Comparison of ENCODE assay signal across 15 cellular contexts in the genomic region with DNA sequence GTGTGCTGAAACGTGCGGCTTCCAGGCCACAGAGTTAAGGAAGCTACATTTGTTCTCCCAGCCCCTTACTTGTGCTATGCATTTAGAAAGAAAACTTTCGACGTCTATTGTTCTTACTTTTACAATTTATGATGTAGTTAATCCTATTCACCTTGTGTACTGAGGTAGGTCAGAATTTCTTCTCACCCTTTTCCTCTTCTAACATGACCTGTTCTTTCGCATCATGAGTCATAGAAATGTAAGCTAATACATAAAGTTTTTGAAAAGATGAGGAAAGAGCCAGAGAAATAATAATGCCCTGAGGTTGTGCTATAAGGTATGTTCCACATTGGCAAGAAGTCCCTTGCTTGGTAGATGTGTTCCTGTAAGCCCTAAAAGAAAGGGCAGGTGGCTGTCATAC.
DNase-seq lines count a peak whose midpoint lies in the region; ATAC-seq and TF ChIP-seq lines count a peak whose summit lies in the region.
"Had no signal": no experiment of that assay in that cellular context is flagged by ENCODE, and none has a peak within 500 bp of the region (broad histone marks: within the 10 kb centered on the region; RNA-seq: fewer than 3 reads in every experiment).

No MANE protein-coding gene starts in this region.

- H3K4me1 ChIP-seq in GM23338 (ENCODE audit: insufficient read depth), result peaks cover 22% of the 10 kb centered on the region
- no peaks in the 10 kb centered on the region for H3K4me1 ChIP-seq in hepatocyte (ENCODE audit: insufficient read depth)

- no peaks in the 10 kb centered on the region for H3K9me2 ChIP-seq in GM23338 (ENCODE audit: insufficient read depth)
- no peaks in the 10 kb centered on the region for H3K9me2 ChIP-seq in hepatocyte (replicated peaks; ENCODE audit: insufficient read depth)

- H3K27ac Mint-ChIP-seq in Calu3 (ENCODE audit: unreplicated experiment), result peak overlapping the region; percentile 67
- H3K27ac Mint-ChIP-seq in GM23338, result no peak overlapping the region
- peak overlapping the region; percentile 52; the same call in 1 of the 2 replicates for H3K27ac Mint-ChIP-seq in WTC11
- H3K27ac Mint-ChIP-seq: CD8-positive, alpha-beta T cell had no signal

- peak overlapping the region; percentile 34 for H3K4me2 ChIP-seq in GM23338
- H3K4me2 ChIP-seq in hepatocyte, result peak overlapping the region; percentile 21
- H3K4me2 ChIP-seq: BLaER1 treated with 17β-estradiol and CSF1 and Interleukin-3, amounts not matched to agents 10 nM and 100 nM had no signal

- DNase-seq in Calu3 (no peak), GM23338 (ENCODE audit: low spot score) (no peak), WTC11 (ENCODE audit: low spot score) (no peak), hepatocyte (ENCODE audit: low spot score) (no peak), DMS114 treated with DMSO at 0.1 percent for 48 hours (lab: John Stamatoyannopoulos, UW; ENCODE audit: unreplicated experiment) (no peak), NCI-H446 treated with DMSO at 0.1 percent for 48 hours (lab: John Stamatoyannopoulos, UW) (no peak)
- no peak for DNase-seq in activated effector memory CD4-positive, alpha-beta T cell treated with Interleukin-2 at 50 U/mL for 16 hours
- DNase-seq: CD8-positive, alpha-beta T cell; GM23248; KBM-7; NCI-H1694; OCI-M1; SIG-M5 had no signal

- no peaks in the 10 kb centered on the region for H3K9me3 ChIP-seq in hepatocyte (ENCODE audit: low read depth)
- H3K9me3 ChIP-seq: BLaER1 treated with 17β-estradiol and CSF1 and Interleukin-3, amounts not matched to agents 10 nM and 100 nM had no signal

- CTCF ChIA-PET in Calu3 (lab: Charles Lee), result interaction anchor here (0.6 to 1.8 kb wide), 3 partner anchors 12 to 143 kb away, joined by 3 to 4 read pairs (median 3); no protein-coding TSS in a partner anchor
- CTCF ChIA-PET in WTC11 (lab: Charles Lee), result interaction anchor here (1.2 kb wide), 1 partner anchor 21 kb away, joined by 5 read pairs; no protein-coding TSS in a partner anchor

- H3K27me3 ChIP-seq in GM23338 (ENCODE audit: insufficient read depth) (no peaks in the 10 kb centered on the region), hepatocyte (no peaks in the 10 kb centered on the region)
- H3K27me3 ChIP-seq: BLaER1 treated with 17β-estradiol and CSF1 and Interleukin-3, amounts not matched to agents 10 nM and 100 nM had no signal

- H3F3A ChIP-seq in GM23338 (replicated peaks; ENCODE audit: low read depth), result no peaks in the 10 kb centered on the region; the same call in 1 of the 2 replicates

- H3K27ac ChIP-seq in GM23338 (ENCODE audit: low read depth) (peak overlapping the region; percentile 28; the same call in 1 of the 2 replicates), hepatocyte (peak overlapping the region; percentile 49)
- H3K27ac ChIP-seq: BLaER1 treated with 17β-estradiol and CSF1 and Interleukin-3, amounts not matched to agents 10 nM and 100 nM; GM23248 had no signal

- no peaks in the 10 kb centered on the region for H3K79me2 ChIP-seq in GM23338 (replicated peaks; ENCODE audit: insufficient read depth)
- H3K79me2 ChIP-seq in hepatocyte, result no peaks in the 10 kb centered on the region

- H3K4me1 Mint-ChIP-seq in Calu3 (ENCODE audit: low read depth, unreplicated experiment), result peaks cover 31% of the 10 kb centered on the region
- H3K4me1 Mint-ChIP-seq in GM23338, result peaks cover 22% of the 10 kb centered on the region
- H3K4me1 Mint-ChIP-seq in WTC11, result peaks cover 40% of the 10 kb centered on the region

- H2AFZ ChIP-seq in GM23338 (peak overlapping the region; percentile 80; the same call in 1 of the 2 replicates), hepatocyte (no peak overlapping the region)
- H2AFZ ChIP-seq: GM23248 had no signal

- intact Hi-C loops in Calu3 (cut with micrococcal nuclease; ENCODE audit: unreplicated experiment), result no loop called here

- H3K4me3 Mint-ChIP-seq in Calu3 (ENCODE audit: low read depth, unreplicated experiment) (peak overlapping the region; percentile 11), GM23338 (no peak overlapping the region), WTC11 (no peak overlapping the region)
- H3K4me3 Mint-ChIP-seq: CD8-positive, alpha-beta T cell had no signal

- WGBS in hepatocyte (ENCODE audit: low lambda C conversion rate, missing lambda C conversion rate), result 75% methylated on average over 5 of the region's 5 CpGs

- peaks cover 2% of the 10 kb centered on the region for H3K9me3 Mint-ChIP-seq in Calu3 (ENCODE audit: low read depth, unreplicated experiment)
- no peaks in the 10 kb centered on the region for H3K9me3 Mint-ChIP-seq in GM23338
- peaks cover 2% of the 10 kb centered on the region for H3K9me3 Mint-ChIP-seq in WTC11

- ATAC-seq in GM23338, result no peak
- ATAC-seq in WTC11, result no peak
- ATAC-seq: CD8-positive, alpha-beta T cell; GM12878 had no signal

- POLR2A ChIA-PET in WTC11 (lab: Charles Lee), result no interaction called here

- no peaks in the 10 kb centered on the region for H3K36me3 Mint-ChIP-seq in Calu3 (ENCODE audit: insufficient read depth, unreplicated experiment)
- peaks cover 2% of the 10 kb centered on the region; the same call in 2 of the 3 replicates for H3K36me3 Mint-ChIP-seq in GM23338 (ENCODE audit: low read depth)
- no peaks in the 10 kb centered on the region for H3K36me3 Mint-ChIP-seq in WTC11
- H3K36me3 Mint-ChIP-seq: CD8-positive, alpha-beta T cell had no signal

- no peak for TF ChIP-seq CTCF in Calu3 (IDR thresholded peaks at IDR 0.05; ENCODE audit: unreplicated experiment)
- no peak for TF ChIP-seq CTCF in GM23338 (conservative IDR thresholded peaks at IDR 0.05; ENCODE audit: low read depth in 2 of 2)
- TF ChIP-seq CTCF in WTC11 (IDR thresholded peaks at IDR 0.05), result no peak
- no peak for TF ChIP-seq CTCF in hepatocyte (IDR thresholded peaks at IDR 0.05; ENCODE audit: poor library complexity)

- H4K20me1 ChIP-seq in GM23338 (replicated peaks; ENCODE audit: insufficient read depth) (no peaks in the 10 kb centered on the region), hepatocyte (ENCODE audit: insufficient read depth, poor library complexity, severe bottlenecking) (no peaks in the 10 kb centered on the region)
- H4K20me1 ChIP-seq: BLaER1 treated with 17β-estradiol and CSF1 and Interleukin-3, amounts not matched to agents 10 nM and 100 nM had no signal

- no TSS peak for BruUV-seq in Calu3 (replicated peaks; lab: Mats Ljungman, UMichigan)

- H3K4me3 ChIP-seq in GM23338 (no peak overlapping the region), hepatocyte (no peak overlapping the region)
- H3K4me3 ChIP-seq: BLaER1 treated with 17β-estradiol and CSF1 and Interleukin-3, amounts not matched to agents 10 nM and 100 nM; GM12878; GM23248 had no signal

- no peaks in the 10 kb centered on the region for H3K27me3 Mint-ChIP-seq in Calu3 (ENCODE audit: unreplicated experiment)
- H3K27me3 Mint-ChIP-seq in GM23338 (ENCODE audit: insufficient read depth, low read depth, poor library complexity), result peaks cover 5% of the 10 kb centered on the region
- H3K27me3 Mint-ChIP-seq in WTC11 (ENCODE audit: low read depth), result peaks cover 2% of the 10 kb centered on the region; the same call in 1 of the 2 replicates

- H3K36me3 ChIP-seq in GM23338 (ENCODE audit: insufficient read depth), result no peaks in the 10 kb centered on the region
- H3K36me3 ChIP-seq in hepatocyte (replicated peaks; ENCODE audit: insufficient read depth, low read depth), result no peaks in the 10 kb centered on the region
- H3K36me3 ChIP-seq: BLaER1 treated with 17β-estradiol and CSF1 and Interleukin-3, amounts not matched to agents 10 nM and 100 nM had no signal

TF ChIP-seq in GM23338, 12 proteins besides CTCF, POLR2A, EP300 and RAD21 (continues in another document):
- no peak for TF ChIP-seq CREB1 (CRISPR knock-in tag; IDR thresholded peaks at IDR 0.05; ENCODE audit: low read depth)
- no peak for TF ChIP-seq EZH2 (IDR thresholded peaks at IDR 0.05; ENCODE audit: low read depth, unreplicated experiment)

TF ChIP-seq in WTC11, 78 proteins besides CTCF, POLR2A, EP300 and RAD21:
- TF ChIP-seq ZNF121 (CRISPR knock-in tag; IDR thresholded peaks at IDR 0.05), result no peak
- TF ChIP-seq NR2C2 (CRISPR knock-in tag; IDR thresholded peaks at IDR 0.05), result no peak
- no peak for TF ChIP-seq ZNF232 (CRISPR knock-in tag; IDR thresholded peaks at IDR 0.05)
- TF ChIP-seq IRF2 (CRISPR knock-in tag; IDR thresholded peaks at IDR 0.05; ENCODE audit: borderline replicate concordance, low read depth), result no peak
- TF ChIP-seq ZBTB21 (CRISPR knock-in tag; IDR thresholded peaks at IDR 0.05; ENCODE audit: borderline replicate concordance), result no peak
TF ChIP-seq in WTC11: peak in this region for 0.
